1 cellular context compared by ENCODE assay signal in the genomic region with DNA sequence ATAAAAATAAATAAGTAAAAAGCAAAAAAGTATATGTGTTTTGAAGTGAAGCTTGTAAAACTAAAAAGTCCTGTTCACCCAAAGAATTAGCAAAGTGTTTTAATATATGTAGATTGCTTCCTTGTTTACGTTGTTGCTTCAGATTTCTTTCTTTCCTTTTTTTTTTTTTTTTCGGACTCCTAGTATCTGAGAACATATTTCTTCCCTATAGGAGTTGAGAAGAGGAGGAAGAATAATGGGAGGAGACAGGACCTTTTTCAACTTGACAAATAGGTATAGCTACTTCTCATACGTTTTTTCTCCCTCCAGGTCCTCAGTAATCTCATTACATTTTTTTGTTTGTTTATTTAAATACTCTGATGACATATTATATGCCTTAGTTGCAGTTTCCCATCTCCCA.
TF ChIP-seq lines count a peak whose summit lies in the region.

No MANE protein-coding gene starts in this region.

TF ChIP-seq in HEK293, 187 proteins besides CTCF, POLR2A, EP300 and RAD21 (continued from another document):
- TF ChIP-seq, protein P1, sequence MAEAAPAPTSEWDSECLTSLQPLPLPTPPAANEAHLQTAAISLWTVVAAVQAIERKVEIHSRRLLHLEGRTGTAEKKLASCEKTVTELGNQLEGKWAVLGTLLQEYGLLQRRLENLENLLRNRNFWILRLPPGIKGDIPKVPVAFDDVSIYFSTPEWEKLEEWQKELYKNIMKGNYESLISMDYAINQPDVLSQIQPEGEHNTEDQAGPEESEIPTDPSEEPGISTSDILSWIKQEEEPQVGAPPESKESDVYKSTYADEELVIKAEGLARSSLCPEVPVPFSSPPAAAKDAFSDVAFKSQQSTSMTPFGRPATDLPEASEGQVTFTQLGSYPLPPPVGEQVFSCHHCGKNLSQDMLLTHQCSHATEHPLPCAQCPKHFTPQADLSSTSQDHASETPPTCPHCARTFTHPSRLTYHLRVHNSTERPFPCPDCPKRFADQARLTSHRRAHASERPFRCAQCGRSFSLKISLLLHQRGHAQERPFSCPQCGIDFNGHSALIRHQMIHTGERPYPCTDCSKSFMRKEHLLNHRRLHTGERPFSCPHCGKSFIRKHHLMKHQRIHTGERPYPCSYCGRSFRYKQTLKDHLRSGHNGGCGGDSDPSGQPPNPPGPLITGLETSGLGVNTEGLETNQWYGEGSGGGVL (tag by site-specific recombination; IDR thresholded peaks at IDR 0.05), result no peak
- no peak for TF ChIP-seq ZNF747 (tag by site-specific recombination; IDR thresholded peaks at IDR 0.05)
- TF ChIP-seq RBAK (tag by site-specific recombination; IDR thresholded peaks at IDR 0.05), result no peak
